Comparison of ENCODE assay signal across 7 cellular contexts in genomic region chr1:198556969-198557368, GRCh38. TPM values are rescaled to one million over a fixed set of nuclear protein-coding genes. Genes with fewer than 3 reads are reported as not detected.
DNase-seq lines count a peak whose midpoint lies in the region; ATAC-seq and TF ChIP-seq lines count a peak whose summit lies in the region.

No MANE protein-coding gene starts in this region.

- H3K4me1 Mint-ChIP-seq in chondrocyte (ENCODE audit: low read depth): peaks cover 22% of the 10 kb centered on the region

- H3K27me3 ChIP-seq in colonic mucosa: no peaks in the 10 kb centered on the region

- no peak overlapping the region for H3K4me3 Mint-ChIP-seq in chondrocyte (ENCODE audit: unreplicated experiment)

- no peaks in the 10 kb centered on the region for H3K4me1 ChIP-seq in colonic mucosa

- no peak for TF ChIP-seq CTCF in colonic mucosa (IDR thresholded peaks at IDR 0.05)
- no peak for TF ChIP-seq CTCF in chondrocyte (IDR thresholded peaks at IDR 0.05)

- H3K36me3 Mint-ChIP-seq in chondrocyte (ENCODE audit: low read depth): no peaks in the 10 kb centered on the region

- no peaks in the 10 kb centered on the region for H3K9me3 ChIP-seq in colonic mucosa

- ATAC-seq in GM19351 (IDR thresholded peaks at IDR 0.05; ENCODE audit: unreplicated experiment) (peak; percentile 92), HG03135 (IDR thresholded peaks at IDR 0.05; ENCODE audit: unreplicated experiment) (peak; percentile 94)

- no peak overlapping the region for H3K4me3 ChIP-seq in colonic mucosa

- H3K9ac ChIP-seq in colonic mucosa (ENCODE audit: low read depth in 2 of 2, low read length in 2 of 2): no peak overlapping the region

- no peak overlapping the region for H3K27ac ChIP-seq in colonic mucosa

- peak in 3 of 5 experiments; percentile 15 to 95 (median 85) for DNase-seq in T-helper 2 cell
- DNase-seq in colonic mucosa: peak; percentile 23
- DNase-seq in stimulated activated CD8-positive, alpha-beta memory T cell treated with anti-CD3 and anti-CD28 coated beads, Interleukin-12 subunit alpha, Interleukin-12 subunit beta, amount 100 ng/mL, for 4 hours (ENCODE audit: low read depth): peak; percentile 25
- DNase-seq in ACHN: no peak
- DNase-seq in chondrocyte (ENCODE audit: low spot score): no peak

- no peak overlapping the region for H3K27ac Mint-ChIP-seq in chondrocyte (ENCODE audit: unreplicated experiment)

- in situ Hi-C loops in ACHN (cut with HindIII; ENCODE audit: low pct_ligation_motif_present, low pct_unique_long_range_greater_than_20kb, low sequenced_read_pairs): no loop called here

- H3K27me3 Mint-ChIP-seq in chondrocyte (ENCODE audit: low read depth): no peaks in the 10 kb centered on the region

- H3K36me3 ChIP-seq in colonic mucosa: no peaks in the 10 kb centered on the region

- H3K9me3 Mint-ChIP-seq in chondrocyte (ENCODE audit: low read depth): no peaks in the 10 kb centered on the region

- intact Hi-C loops in colonic mucosa (cut with DNase I): no loop called here

RNA-seq across cellular contexts. Expression of gene ATP6V1G3, which starts 16.5 kb away (rescaled TPM):
- total RNA-seq in colonic mucosa (not detected), chondrocyte (not detected in 3 replicates)

Comparison
In these comparisons a context has a peak if more than half of its experiments do, and no peak if none do; other contexts are left out.
1. DNase-seq: peak in T-helper 2 cell (3 of 5), colonic mucosa (single experiment) and stimulated activated CD8-positive, alpha-beta memory T cell treated with anti-CD3 and anti-CD28 coated beads, Interleukin-12 subunit alpha, Interleukin-12 subunit beta, amount 100 ng/mL, for 4 hours (single experiment); none in ACHN (single experiment) and chondrocyte (single experiment).